Comparison of ENCODE assay signal across 7 cellular contexts in the genomic region with DNA sequence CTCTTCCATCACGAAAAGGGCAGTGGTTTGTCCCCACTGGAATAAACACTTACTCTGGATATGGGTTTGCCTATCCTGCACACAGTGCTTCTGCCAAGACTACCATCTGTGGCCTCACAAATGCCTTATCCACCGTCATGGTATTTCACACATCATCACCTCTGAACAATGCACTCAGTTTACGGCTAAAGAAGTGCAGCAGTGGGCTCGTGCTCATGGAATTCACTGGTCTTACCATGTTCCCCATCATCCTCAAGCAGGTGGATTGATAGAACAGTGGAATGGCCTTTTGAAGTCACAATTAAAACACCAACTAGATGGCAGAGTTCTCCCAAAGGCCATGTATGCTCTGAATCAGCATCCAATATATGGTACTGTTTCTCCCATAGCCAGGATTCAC. TPM values are rescaled to one million over a fixed set of nuclear protein-coding genes. Genes with fewer than 3 reads are reported as not detected.
DNase-seq lines count a peak whose midpoint lies in the region; TF ChIP-seq lines count a peak whose summit lies in the region.
"Not testable (repeated sequence)": the region's sequence is repeated elsewhere in the genome, so short reads cannot be mapped to it uniquely, and the experiment has no call there.

No MANE protein-coding gene starts in this region.

- H2BK5ac ChIP-seq in mesendoderm (ENCODE audit: low read length): not testable (repeated sequence)

- no CpG with 5 or more reads among the region's 4 CpGs for WGBS in mesendoderm (ENCODE audit: extremely low coverage, insufficient coverage, low lambda C conversion rate)

- TF ChIP-seq CTCF in kidney epithelial cell (IDR thresholded peaks at IDR 0.05; ENCODE audit: insufficient read depth, low read length, poor library complexity, severe bottlenecking): not testable (repeated sequence)

- H3K4me2 ChIP-seq in mesendoderm (ENCODE audit: low read length): not testable (repeated sequence)

- DNase-seq in NCI-H446 treated with DMSO at 0.1 percent for 48 hours (lab: John Stamatoyannopoulos, UW) (peak; percentile 42), glomerular visceral epithelial cell (ENCODE audit: extremely low spot score) (peak; percentile 6), kidney epithelial cell (ENCODE audit: low read depth) (peak; percentile 5), kidney tubule cell (ENCODE audit: low spot score) (peak; percentile 69), mesendoderm (peak; percentile 5), renal cortical epithelial cell (ENCODE audit: low read depth) (peak; percentile 34)

- not testable (repeated sequence) for TF ChIP-seq EP300 in Ishikawa (IDR thresholded peaks at IDR 0.05; ENCODE audit: borderline replicate concordance)

- H3K4ac ChIP-seq in mesendoderm (ENCODE audit: low read depth, low read length): not testable (repeated sequence)

- not testable (repeated sequence) for H2BK15ac ChIP-seq in mesendoderm (replicated peaks; ENCODE audit: low read depth)

- H3K18ac ChIP-seq in mesendoderm (ENCODE audit: low read length): not testable (repeated sequence)

- not testable (repeated sequence) for H3K23ac ChIP-seq in mesendoderm (ENCODE audit: low read length)

- H2AK5ac ChIP-seq in mesendoderm (ENCODE audit: low read length): not testable (repeated sequence)

- H2BK120ac ChIP-seq in mesendoderm (ENCODE audit: low read depth, low read length): not testable (repeated sequence)

- TF ChIP-seq RAD21 in Ishikawa (IDR thresholded peaks at IDR 0.05; ENCODE audit: low read depth): not testable (repeated sequence)

- H3K27me3 ChIP-seq in kidney epithelial cell (ENCODE audit: control insufficient read depth, insufficient read depth, low read length); mesendoderm (ENCODE audit: insufficient read depth, low read length, poor library complexity): not testable (repeated sequence)

- H4K8ac ChIP-seq in mesendoderm (ENCODE audit: low read depth, low read length): not testable (repeated sequence)

- H3K56ac ChIP-seq in mesendoderm (ENCODE audit: low read length): not testable (repeated sequence)

- not testable (repeated sequence) for H3K4me3 ChIP-seq in kidney epithelial cell (ENCODE audit: low read depth, low read length); mesendoderm (ENCODE audit: low read length)

- not testable (repeated sequence) for H3K36me3 ChIP-seq in kidney epithelial cell (ENCODE audit: control insufficient read depth, insufficient read depth, low read length); mesendoderm (ENCODE audit: control insufficient read depth, insufficient read depth, low read length)

- not testable (repeated sequence) for H3K27ac ChIP-seq in mesendoderm (ENCODE audit: low read depth, low read length)

- H4K5ac ChIP-seq in mesendoderm (ENCODE audit: low read length): not testable (repeated sequence)

- H3K79me2 ChIP-seq in mesendoderm (ENCODE audit: control insufficient read depth, insufficient read depth, low read length): not testable (repeated sequence)

- not testable (repeated sequence) for H3K4me1 ChIP-seq in mesendoderm (ENCODE audit: control insufficient read depth, low read depth, low read length)

- H3K79me1 ChIP-seq in mesendoderm (ENCODE audit: low read length): not testable (repeated sequence)

- H3K9ac ChIP-seq in mesendoderm (ENCODE audit: low read length): not testable (repeated sequence)

TF ChIP-seq in Ishikawa, 13 proteins besides CTCF, POLR2A, EP300 and RAD21:
- 0 out of 2 replicates have a peak, but pooled peaks have one; percentile 23 for TF ChIP-seq TEAD4 (IDR thresholded peaks at IDR 0.05)
- TF ChIP-seq, protein P1, sequence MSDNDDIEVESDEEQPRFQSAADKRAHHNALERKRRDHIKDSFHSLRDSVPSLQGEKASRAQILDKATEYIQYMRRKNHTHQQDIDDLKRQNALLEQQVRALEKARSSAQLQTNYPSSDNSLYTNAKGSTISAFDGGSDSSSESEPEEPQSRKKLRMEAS (IDR thresholded peaks at IDR 0.05): peak; percentile 57

RNA-seq across cellular contexts. Expression of gene PIGK, which starts 32.3 kb away (rescaled TPM):
- total RNA-seq in kidney epithelial cell (20.1 and 27.7 TPM in 2 replicates), renal cortical epithelial cell (55.2 and 57.2 TPM in 2 replicates)
- 16.0 TPM for polyA plus RNA-seq in mesendoderm (2013, experiment 1 of 2)
- 15.7 TPM for polyA plus RNA-seq in mesendoderm (2013, experiment 2 of 2)

Comparison
In these comparisons a context has a peak if more than half of its experiments do, and no peak if none do; other contexts are left out.
1. DNase-seq: peak in every context shown above with its lines; median percentile 69 in kidney tubule cell; 42 in NCI-H446 treated with DMSO at 0.1 percent for 48 hours; 34 in renal cortical epithelial cell; 6 in glomerular visceral epithelial cell; 5 in kidney epithelial cell; 5 in mesendoderm.